In genomic region chr19:14247548-14248471, GRCh38 we compare ENCODE assay signal across 8 cellular contexts. TPM values are rescaled to one million over a fixed set of nuclear protein-coding genes. Genes with fewer than 3 reads are reported as not detected.
DNase-seq lines count a peak whose midpoint lies in the region; TF ChIP-seq lines count a peak whose summit lies in the region.
"Not testable (repeated sequence)": the region's sequence is repeated elsewhere in the genome, so short reads cannot be mapped to it uniquely, and the experiment has no call there.

No MANE protein-coding gene starts in this region.

- peak overlapping the region in 6 of 7 donors; percentile 13 to 90 (median 59) for H3K27ac Mint-ChIP-seq in CD4-positive, alpha-beta memory T cell
- H3K27ac Mint-ChIP-seq in IgD-negative memory B cell: not testable (repeated sequence)
- H3K27ac Mint-ChIP-seq in T-helper 1 cell treated with Interleukin-12 subunit alpha and Interleukin-12 subunit beta and Interleukin-4 antibody, amounts not matched to agents 30 μg/mL and 1 μg/mL, for 36 hours: peak overlapping the region; percentile 70
- peak overlapping the region; percentile 82 for H3K27ac Mint-ChIP-seq in activated naive CD4-positive, alpha-beta T cell treated with anti-CD3 and anti-CD28 coated beads, Interleukin-2, amount 50 U/mL, for 24 hours
- H3K27ac Mint-ChIP-seq in endodermal cell: peak overlapping the region; percentile 88
- H3K27ac Mint-ChIP-seq in stimulated activated naive CD8-positive, alpha-beta T cell treated with anti-CD3 and anti-CD28 coated beads, Interleukin-15, Interleukin-2, amounts not matched to agents 100 ng/mL and 50 ng/mL, for 24 hours: peak overlapping the region; percentile 72

- H3K4me3 ChIP-seq in CD4-positive, alpha-beta memory T cell (ENCODE audit: low read length in 2 of 2): not testable (repeated sequence)
- H3K4me3 ChIP-seq in endodermal cell (ENCODE audit: low read length): peak overlapping the region; percentile 53
- peak overlapping the region; percentile 68 for H3K4me3 ChIP-seq in iPS-20b (ENCODE audit: low read length)
- H3K4me3 ChIP-seq in neuron (ENCODE audit: low read length): peak overlapping the region; percentile 48

- H3K9ac ChIP-seq in endodermal cell (ENCODE audit: extremely low read depth, low read length, poor library complexity, severe bottlenecking): not testable (repeated sequence)
- peak overlapping the region; percentile 84 for H3K9ac ChIP-seq in iPS-20b (ENCODE audit: low read depth, low read length)

- H3K9me3 Mint-ChIP-seq in CD4-positive, alpha-beta memory T cell; IgD-negative memory B cell; T-helper 1 cell treated with Interleukin-12 subunit alpha and Interleukin-12 subunit beta and Interleukin-4 antibody, amounts not matched to agents 30 μg/mL and 1 μg/mL, for 36 hours; activated naive CD4-positive, alpha-beta T cell treated with anti-CD3 and anti-CD28 coated beads, Interleukin-2, amount 50 U/mL, for 24 hours; endodermal cell; stimulated activated naive CD8-positive, alpha-beta T cell treated with anti-CD3 and anti-CD28 coated beads, Interleukin-15, Interleukin-2, amounts not matched to agents 100 ng/mL and 50 ng/mL, for 24 hours: not testable (repeated sequence)

- H3K27me3 Mint-ChIP-seq in CD4-positive, alpha-beta memory T cell; IgD-negative memory B cell; T-helper 1 cell treated with Interleukin-12 subunit alpha and Interleukin-12 subunit beta and Interleukin-4 antibody, amounts not matched to agents 30 μg/mL and 1 μg/mL, for 36 hours (ENCODE audit: low read depth); activated naive CD4-positive, alpha-beta T cell treated with anti-CD3 and anti-CD28 coated beads, Interleukin-2, amount 50 U/mL, for 24 hours; endodermal cell (ENCODE audit: insufficient read depth); stimulated activated naive CD8-positive, alpha-beta T cell treated with anti-CD3 and anti-CD28 coated beads, Interleukin-15, Interleukin-2, amounts not matched to agents 100 ng/mL and 50 ng/mL, for 24 hours: not testable (repeated sequence)

- H3K27ac ChIP-seq in CD4-positive, alpha-beta memory T cell (ENCODE audit: low read depth, low read length): not testable (repeated sequence)
- H3K27ac ChIP-seq in endodermal cell (ENCODE audit: low read depth, low read length) (peak overlapping the region; percentile 61), iPS-20b (ENCODE audit: low read length) (peak overlapping the region; percentile 87)

- H3K36me3 ChIP-seq in CD4-positive, alpha-beta memory T cell (ENCODE audit: insufficient read depth, low read length); endodermal cell (ENCODE audit: control insufficient read depth, insufficient read depth, low read length); iPS-20b (ENCODE audit: insufficient read depth, low read depth, low read length); neuron (ENCODE audit: insufficient read depth, low read length): not testable (repeated sequence)

- WGBS in endodermal cell (ENCODE audit: insufficient coverage in 1 of 2, insufficient read length in 1 of 2), 2 experiments: 5 to 7% methylated on average over 6 to 35 of the region's 38 CpGs

- peak overlapping the region; percentile 67 for H2AFZ ChIP-seq in neuron (ENCODE audit: low read depth, low read length)

- peaks cover 11% of the 10 kb centered on the region for H3K4me1 ChIP-seq in CD4-positive, alpha-beta memory T cell (ENCODE audit: insufficient read depth, low read length)
- not testable (repeated sequence) for H3K4me1 ChIP-seq in endodermal cell (ENCODE audit: control insufficient read depth, insufficient read depth, low read length); iPS-20b (ENCODE audit: insufficient read depth, low read length)
- peaks cover 15% of the 10 kb centered on the region for H3K4me1 ChIP-seq in neuron (ENCODE audit: insufficient read depth, low read length)

- H3K27me3 ChIP-seq in CD4-positive, alpha-beta memory T cell (ENCODE audit: insufficient read depth, low read length); endodermal cell (ENCODE audit: control insufficient read depth, insufficient read depth, low read length, poor library complexity, severe bottlenecking); iPS-20b (ENCODE audit: insufficient read depth, low read length); neuron (ENCODE audit: insufficient read depth, low read length): not testable (repeated sequence)

- peak overlapping the region; percentile 63 to 81 (median 76) for H3K4me3 Mint-ChIP-seq in CD4-positive, alpha-beta memory T cell
- H3K4me3 Mint-ChIP-seq in IgD-negative memory B cell (peak overlapping the region; percentile 43 to 92 (median 79)), endodermal cell (peak overlapping the region; percentile 58)
- peak overlapping the region; percentile 62 for H3K4me3 Mint-ChIP-seq in T-helper 1 cell treated with Interleukin-12 subunit alpha and Interleukin-12 subunit beta and Interleukin-4 antibody, amounts not matched to agents 30 μg/mL and 1 μg/mL, for 36 hours
- H3K4me3 Mint-ChIP-seq in activated naive CD4-positive, alpha-beta T cell treated with anti-CD3 and anti-CD28 coated beads, Interleukin-2, amount 50 U/mL, for 24 hours: peak overlapping the region; percentile 79
- H3K4me3 Mint-ChIP-seq in stimulated activated naive CD8-positive, alpha-beta T cell treated with anti-CD3 and anti-CD28 coated beads, Interleukin-15, Interleukin-2, amounts not matched to agents 100 ng/mL and 50 ng/mL, for 24 hours: peak overlapping the region; percentile 63

- CTCF ChIA-PET in CD4-positive, alpha-beta memory T cell (lab: Charles Lee; ENCODE audit: partially characterized antibody): not testable (repeated sequence)

- intact Hi-C loops in CD4-positive, alpha-beta memory T cell (cut with micrococcal nuclease): not testable (repeated sequence)

- TF ChIP-seq CTCF in endodermal cell (conservative IDR thresholded peaks at IDR 0.05): not testable (repeated sequence)

- DNase-seq in CD4-positive, alpha-beta memory T cell: not testable (repeated sequence)
- peak; percentile 95 for DNase-seq in endodermal cell

- H3K4me1 Mint-ChIP-seq in CD4-positive, alpha-beta memory T cell: peaks cover 0 to 22% (median 12%) of the 10 kb centered on the region in 4 donors
- H3K4me1 Mint-ChIP-seq in IgD-negative memory B cell; T-helper 1 cell treated with Interleukin-12 subunit alpha and Interleukin-12 subunit beta and Interleukin-4 antibody, amounts not matched to agents 30 μg/mL and 1 μg/mL, for 36 hours (ENCODE audit: low read depth); activated naive CD4-positive, alpha-beta T cell treated with anti-CD3 and anti-CD28 coated beads, Interleukin-2, amount 50 U/mL, for 24 hours; endodermal cell: not testable (repeated sequence)
- peaks cover 19% of the 10 kb centered on the region for H3K4me1 Mint-ChIP-seq in stimulated activated naive CD8-positive, alpha-beta T cell treated with anti-CD3 and anti-CD28 coated beads, Interleukin-15, Interleukin-2, amounts not matched to agents 100 ng/mL and 50 ng/mL, for 24 hours (ENCODE audit: low read depth)

- POLR2A ChIA-PET in CD4-positive, alpha-beta memory T cell (lab: Charles Lee; ENCODE audit: partially characterized antibody): not testable (repeated sequence)

- H3K36me3 Mint-ChIP-seq in CD4-positive, alpha-beta memory T cell; IgD-negative memory B cell; T-helper 1 cell treated with Interleukin-12 subunit alpha and Interleukin-12 subunit beta and Interleukin-4 antibody, amounts not matched to agents 30 μg/mL and 1 μg/mL, for 36 hours (ENCODE audit: low read depth); activated naive CD4-positive, alpha-beta T cell treated with anti-CD3 and anti-CD28 coated beads, Interleukin-2, amount 50 U/mL, for 24 hours; endodermal cell (ENCODE audit: low read depth); stimulated activated naive CD8-positive, alpha-beta T cell treated with anti-CD3 and anti-CD28 coated beads, Interleukin-15, Interleukin-2, amounts not matched to agents 100 ng/mL and 50 ng/mL, for 24 hours (ENCODE audit: low read depth): not testable (repeated sequence)

- H3K9me3 ChIP-seq in CD4-positive, alpha-beta memory T cell (ENCODE audit: control insufficient read depth in 1 of 2, low read length in 2 of 2); endodermal cell (ENCODE audit: control insufficient read depth, low read length); iPS-20b (ENCODE audit: insufficient read depth, low read depth, low read length); neuron (ENCODE audit: low read length): not testable (repeated sequence)

RNA-seq across cellular contexts. Expression of gene ADGRL1, which starts 41.8 kb away (rescaled TPM):
- total RNA-seq in CD4-positive, alpha-beta memory T cell: 10 to 100 TPM; 19.3 to 22.0 TPM
- polyA plus RNA-seq in CD4-positive, alpha-beta memory T cell: 1 to 10 TPM in 1 of 2 donors, under 1 TPM in 1; 0.55 to 1.3 TPM
- polyA plus RNA-seq in IgD-negative memory B cell: 0.11 TPM
- 10 to 100 TPM; 70.8 to 82.6 TPM for total RNA-seq in endodermal cell
- 61.7 TPM for polyA plus RNA-seq in endodermal cell (2013, experiment 1 of 2)
- 51.6 TPM for polyA plus RNA-seq in endodermal cell (2013, experiment 2 of 2)
